Comparison of ENCODE assay signal across 10 cellular contexts in the genomic region with DNA sequence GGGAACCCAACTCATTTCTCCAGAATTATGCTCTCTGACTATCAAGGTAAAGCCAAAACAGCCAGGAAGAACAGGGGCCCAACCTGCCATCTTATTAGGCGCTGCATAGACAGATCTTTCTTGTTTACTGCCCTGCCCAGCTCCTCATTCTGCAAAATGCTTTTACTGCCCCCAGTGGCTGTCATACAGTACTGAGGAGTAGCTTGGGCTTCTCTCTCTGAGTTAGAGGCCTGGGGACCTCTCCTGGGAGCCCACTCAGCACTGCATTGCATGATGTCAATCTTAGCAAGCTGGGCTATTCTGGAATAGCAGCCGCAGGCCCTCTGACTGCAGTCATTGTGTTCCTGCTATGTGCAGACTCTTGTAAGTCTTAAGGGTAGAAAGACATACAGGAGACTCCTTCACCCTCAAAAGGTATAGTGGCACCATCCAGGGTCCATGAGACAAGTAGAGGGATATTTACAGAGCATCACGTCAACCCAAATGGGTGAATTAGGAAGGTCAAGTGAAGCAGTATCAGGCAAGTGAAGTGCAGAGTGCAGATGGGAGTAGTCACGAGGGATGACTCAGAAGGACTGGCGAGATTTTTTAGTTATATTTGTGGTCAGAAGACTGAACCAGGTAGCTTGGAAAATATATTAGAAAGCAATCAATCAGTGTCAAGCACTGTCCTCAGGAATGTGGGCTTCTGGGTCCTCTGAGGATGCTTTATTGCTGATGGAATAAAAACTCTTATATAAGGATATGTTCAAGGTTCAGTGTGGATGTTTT.
DNase-seq lines count a peak whose midpoint lies in the region; ATAC-seq and TF ChIP-seq lines count a peak whose summit lies in the region.
"Had no signal": no experiment of that assay in that cellular context is flagged by ENCODE, and none has a peak within 500 bp of the region (broad histone marks: within the 10 kb centered on the region; RNA-seq: fewer than 3 reads in every experiment).

No MANE protein-coding gene starts in this region.

- H3K4me3 ChIP-seq in GM12865 (ENCODE audit: low read depth, low read length) (no peak overlapping the region), RWPE2 (ENCODE audit: severe bottlenecking) (no peak overlapping the region), gastroesophageal sphincter (no peak overlapping the region)
- H3K4me3 ChIP-seq: esophagus muscularis mucosa had no signal

- H3K27me3 ChIP-seq in RWPE2 (ENCODE audit: insufficient read depth, poor library complexity, severe bottlenecking) (no peaks in the 10 kb centered on the region), gastroesophageal sphincter (no peaks in the 10 kb centered on the region)
- H3K27me3 ChIP-seq: esophagus muscularis mucosa had no signal

- TF ChIP-seq POLR2A in gastroesophageal sphincter (IDR thresholded peaks at IDR 0.05) = no peak

- H3K4me1 ChIP-seq in RWPE2 (ENCODE audit: insufficient read depth, poor library complexity, severe bottlenecking) (peaks cover 14% of the 10 kb centered on the region), gastroesophageal sphincter (no peaks in the 10 kb centered on the region)

- CTCF ChIA-PET in T-cell (lab: Charles Lee) = no interaction called here

- H3K36me3 Mint-ChIP-seq in T-cell = no peaks in the 10 kb centered on the region

- peak; percentile 50 for ATAC-seq in HG02623 (IDR thresholded peaks at IDR 0.05; ENCODE audit: unreplicated experiment)
- peak; percentile 61 for ATAC-seq in RWPE2 (ENCODE audit: low read depth)
- ATAC-seq in T-cell (replicated peaks in 1 of 4) = no peak
- no peak for ATAC-seq in gastroesophageal sphincter

- H3K27ac ChIP-seq in RWPE2 (ENCODE audit: poor library complexity, severe bottlenecking) (no peak overlapping the region), gastroesophageal sphincter (no peak overlapping the region)
- H3K27ac ChIP-seq: esophagus muscularis mucosa had no signal

- H3K36me3 ChIP-seq in RWPE2 (ENCODE audit: low read depth) (no peaks in the 10 kb centered on the region), gastroesophageal sphincter (no peaks in the 10 kb centered on the region)
- H3K36me3 ChIP-seq: esophagus muscularis mucosa had no signal

- H3K9me3 ChIP-seq in RWPE2 (ENCODE audit: severe bottlenecking) = no peaks in the 10 kb centered on the region
- H3K9me3 ChIP-seq in gastroesophageal sphincter = no peaks in the 10 kb centered on the region
- H3K9me3 ChIP-seq: esophagus muscularis mucosa had no signal

- peaks cover 4 to 10% of the 10 kb centered on the region in 2 donors for H3K27me3 Mint-ChIP-seq in T-cell

- 46 to 62% methylated on average over 3 to 4 of the region's 5 CpGs for WGBS in gastroesophageal sphincter (ENCODE audit: low coverage in 1 of 2), 2 donors

- DNase-seq in GM12865 (ENCODE audit: low read depth) = peak; percentile 27
- no peak for DNase-seq in RWPE2 (ENCODE audit: low spot score)
- peak; percentile 39 for DNase-seq in left kidney (ENCODE audit: low read depth, low spot score)
- DNase-seq in T-cell = no peak
- DNase-seq in epidermal melanocyte (ENCODE audit: insufficient read length, low spot score) = no peak
- DNase-seq in activated gamma-delta T cell treated with Interleukin-2 at 50 U/mL for 16 hours = no peak
- DNase-seq: T1000 had no signal

- no peak overlapping the region for H3K27ac Mint-ChIP-seq in T-cell

- H3K4me1 Mint-ChIP-seq in T-cell = no peaks in the 10 kb centered on the region

- TF ChIP-seq CTCF in GM12865 (IDR thresholded peaks at IDR 0.05; ENCODE audit: insufficient read depth, low read depth, low read length, missing control alignments) (peak; percentile 44), RWPE2 (IDR thresholded peaks at IDR 0.05; ENCODE audit: poor library complexity, severe bottlenecking) (no peak), gastroesophageal sphincter (IDR thresholded peaks at IDR 0.05) (no peak)

- POLR2A ChIA-PET in T-cell (lab: Charles Lee) = no interaction called here

- TF ChIP-seq EP300 in gastroesophageal sphincter (IDR thresholded peaks at IDR 0.05) = no peak

- no peak overlapping the region for H3K4me3 Mint-ChIP-seq in T-cell

- H3K9me3 Mint-ChIP-seq in T-cell = no peaks in the 10 kb centered on the region

Comparison
In these comparisons a context has a peak if more than half of its experiments do, and no peak if none do; other contexts are left out.
1. DNase-seq: peak in GM12865 (single experiment) and left kidney (single experiment); none in RWPE2 (single experiment), T-cell (0 of 34), epidermal melanocyte (single experiment) and activated gamma-delta T cell treated with Interleukin-2 at 50 U/mL for 16 hours (single experiment).
2. ATAC-seq: peak in HG02623 (single experiment) and RWPE2 (single experiment); none in T-cell (0 of 4) and gastroesophageal sphincter (single experiment).